Comparison of ENCODE assay signal across 1 cellular context in the genomic region with DNA sequence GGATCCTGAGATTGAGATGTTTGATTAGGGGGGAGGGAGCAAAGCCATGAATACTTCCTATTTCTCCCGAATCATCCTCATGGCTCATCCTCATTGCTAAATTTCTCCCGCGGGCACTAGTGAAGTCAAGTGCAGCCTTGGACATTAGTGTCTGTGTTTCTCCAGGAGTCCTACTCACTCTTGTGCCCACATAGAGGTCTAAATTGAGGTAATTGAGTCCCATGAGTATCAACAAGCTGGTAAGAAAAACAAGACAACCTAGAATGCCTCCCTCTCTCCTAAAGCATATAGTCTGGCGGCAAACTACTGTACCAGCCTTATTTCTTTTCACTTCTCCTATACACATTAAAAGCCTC.
TF ChIP-seq lines count a peak whose summit lies in the region.

No MANE protein-coding gene starts in this region.

TF ChIP-seq in GM23338, 12 proteins besides CTCF, POLR2A, EP300 and RAD21:
- TF ChIP-seq, protein P1, sequence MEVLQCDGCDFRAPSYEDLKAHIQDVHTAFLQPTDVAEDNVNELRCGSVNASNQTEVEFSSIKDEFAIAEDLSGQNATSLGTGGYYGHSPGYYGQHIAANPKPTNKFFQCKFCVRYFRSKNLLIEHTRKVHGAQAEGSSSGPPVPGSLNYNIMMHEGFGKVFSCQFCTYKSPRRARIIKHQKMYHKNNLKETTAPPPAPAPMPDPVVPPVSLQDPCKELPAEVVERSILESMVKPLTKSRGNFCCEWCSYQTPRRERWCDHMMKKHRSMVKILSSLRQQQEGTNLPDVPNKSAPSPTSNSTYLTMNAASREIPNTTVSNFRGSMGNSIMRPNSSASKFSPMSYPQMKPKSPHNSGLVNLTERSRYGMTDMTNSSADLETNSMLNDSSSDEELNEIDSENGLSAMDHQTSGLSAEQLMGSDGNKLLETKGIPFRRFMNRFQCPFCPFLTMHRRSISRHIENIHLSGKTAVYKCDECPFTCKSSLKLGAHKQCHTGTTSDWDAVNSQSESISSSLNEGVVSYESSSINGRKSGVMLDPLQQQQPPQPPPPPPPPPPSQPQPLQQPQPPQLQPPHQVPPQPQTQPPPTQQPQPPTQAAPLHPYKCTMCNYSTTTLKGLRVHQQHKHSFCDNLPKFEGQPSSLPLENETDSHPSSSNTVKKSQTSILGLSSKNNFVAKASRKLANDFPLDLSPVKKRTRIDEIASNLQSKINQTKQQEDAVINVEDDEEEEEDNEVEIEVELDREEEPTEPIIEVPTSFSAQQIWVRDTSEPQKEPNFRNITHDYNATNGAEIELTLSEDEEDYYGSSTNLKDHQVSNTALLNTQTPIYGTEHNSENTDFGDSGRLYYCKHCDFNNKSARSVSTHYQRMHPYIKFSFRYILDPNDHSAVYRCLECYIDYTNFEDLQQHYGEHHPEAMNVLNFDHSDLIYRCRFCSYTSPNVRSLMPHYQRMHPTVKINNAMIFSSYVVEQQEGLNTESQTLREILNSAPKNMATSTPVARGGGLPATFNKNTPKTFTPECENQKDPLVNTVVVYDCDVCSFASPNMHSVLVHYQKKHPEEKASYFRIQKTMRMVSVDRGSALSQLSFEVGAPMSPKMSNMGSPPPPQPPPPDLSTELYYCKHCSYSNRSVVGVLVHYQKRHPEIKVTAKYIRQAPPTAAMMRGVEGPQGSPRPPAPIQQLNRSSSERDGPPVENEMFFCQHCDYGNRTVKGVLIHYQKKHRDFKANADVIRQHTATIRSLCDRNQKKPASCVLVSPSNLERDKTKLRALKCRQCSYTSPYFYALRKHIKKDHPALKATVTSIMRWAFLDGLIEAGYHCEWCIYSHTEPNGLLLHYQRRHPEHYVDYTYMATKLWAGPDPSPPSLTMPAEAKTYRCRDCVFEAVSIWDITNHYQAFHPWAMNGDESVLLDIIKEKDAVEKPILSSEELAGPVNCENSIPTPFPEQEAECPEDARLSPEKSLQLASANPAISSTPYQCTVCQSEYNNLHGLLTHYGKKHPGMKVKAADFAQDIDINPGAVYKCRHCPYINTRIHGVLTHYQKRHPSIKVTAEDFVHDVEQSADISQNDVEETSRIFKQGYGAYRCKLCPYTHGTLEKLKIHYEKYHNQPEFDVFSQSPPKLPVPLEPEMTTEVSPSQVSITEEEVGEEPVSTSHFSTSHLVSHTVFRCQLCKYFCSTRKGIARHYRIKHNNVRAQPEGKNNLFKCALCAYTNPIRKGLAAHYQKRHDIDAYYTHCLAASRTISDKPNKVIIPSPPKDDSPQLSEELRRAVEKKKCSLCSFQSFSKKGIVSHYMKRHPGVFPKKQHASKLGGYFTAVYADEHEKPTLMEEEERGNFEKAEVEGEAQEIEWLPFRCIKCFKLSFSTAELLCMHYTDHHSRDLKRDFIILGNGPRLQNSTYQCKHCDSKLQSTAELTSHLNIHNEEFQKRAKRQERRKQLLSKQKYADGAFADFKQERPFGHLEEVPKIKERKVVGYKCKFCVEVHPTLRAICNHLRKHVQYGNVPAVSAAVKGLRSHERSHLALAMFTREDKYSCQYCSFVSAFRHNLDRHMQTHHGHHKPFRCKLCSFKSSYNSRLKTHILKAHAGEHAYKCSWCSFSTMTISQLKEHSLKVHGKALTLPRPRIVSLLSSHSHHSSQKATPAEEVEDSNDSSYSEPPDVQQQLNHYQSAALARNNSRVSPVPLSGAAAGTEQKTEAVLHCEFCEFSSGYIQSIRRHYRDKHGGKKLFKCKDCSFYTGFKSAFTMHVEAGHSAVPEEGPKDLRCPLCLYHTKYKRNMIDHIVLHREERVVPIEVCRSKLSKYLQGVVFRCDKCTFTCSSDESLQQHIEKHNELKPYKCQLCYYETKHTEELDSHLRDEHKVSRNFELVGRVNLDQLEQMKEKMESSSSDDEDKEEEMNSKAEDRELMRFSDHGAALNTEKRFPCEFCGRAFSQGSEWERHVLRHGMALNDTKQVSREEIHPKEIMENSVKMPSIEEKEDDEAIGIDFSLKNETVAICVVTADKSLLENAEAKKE (CRISPR knock-in tag; IDR thresholded peaks at IDR 0.05), result no peak
- TF ChIP-seq ZNF114 (CRISPR knock-in tag; IDR thresholded peaks at IDR 0.05) (no peak), ZNF331 (CRISPR knock-in tag; IDR thresholded peaks at IDR 0.05; ENCODE audit: low read depth) (no peak), POLR2AphosphoS5 (IDR thresholded peaks at IDR 0.05; ENCODE audit: low read depth) (no peak), EZH2phosphoT487 (IDR thresholded peaks at IDR 0.05; ENCODE audit: unreplicated experiment) (no peak), CREB1 (CRISPR knock-in tag; IDR thresholded peaks at IDR 0.05; ENCODE audit: low read depth) (no peak), JUNB (IDR thresholded peaks at IDR 0.05; ENCODE audit: unreplicated experiment) (no peak), NANOG (IDR thresholded peaks at IDR 0.05; ENCODE audit: borderline replicate concordance) (no peak), EZH2 (IDR thresholded peaks at IDR 0.05; ENCODE audit: low read depth, unreplicated experiment) (no peak)
- TF ChIP-seq, protein P2, sequence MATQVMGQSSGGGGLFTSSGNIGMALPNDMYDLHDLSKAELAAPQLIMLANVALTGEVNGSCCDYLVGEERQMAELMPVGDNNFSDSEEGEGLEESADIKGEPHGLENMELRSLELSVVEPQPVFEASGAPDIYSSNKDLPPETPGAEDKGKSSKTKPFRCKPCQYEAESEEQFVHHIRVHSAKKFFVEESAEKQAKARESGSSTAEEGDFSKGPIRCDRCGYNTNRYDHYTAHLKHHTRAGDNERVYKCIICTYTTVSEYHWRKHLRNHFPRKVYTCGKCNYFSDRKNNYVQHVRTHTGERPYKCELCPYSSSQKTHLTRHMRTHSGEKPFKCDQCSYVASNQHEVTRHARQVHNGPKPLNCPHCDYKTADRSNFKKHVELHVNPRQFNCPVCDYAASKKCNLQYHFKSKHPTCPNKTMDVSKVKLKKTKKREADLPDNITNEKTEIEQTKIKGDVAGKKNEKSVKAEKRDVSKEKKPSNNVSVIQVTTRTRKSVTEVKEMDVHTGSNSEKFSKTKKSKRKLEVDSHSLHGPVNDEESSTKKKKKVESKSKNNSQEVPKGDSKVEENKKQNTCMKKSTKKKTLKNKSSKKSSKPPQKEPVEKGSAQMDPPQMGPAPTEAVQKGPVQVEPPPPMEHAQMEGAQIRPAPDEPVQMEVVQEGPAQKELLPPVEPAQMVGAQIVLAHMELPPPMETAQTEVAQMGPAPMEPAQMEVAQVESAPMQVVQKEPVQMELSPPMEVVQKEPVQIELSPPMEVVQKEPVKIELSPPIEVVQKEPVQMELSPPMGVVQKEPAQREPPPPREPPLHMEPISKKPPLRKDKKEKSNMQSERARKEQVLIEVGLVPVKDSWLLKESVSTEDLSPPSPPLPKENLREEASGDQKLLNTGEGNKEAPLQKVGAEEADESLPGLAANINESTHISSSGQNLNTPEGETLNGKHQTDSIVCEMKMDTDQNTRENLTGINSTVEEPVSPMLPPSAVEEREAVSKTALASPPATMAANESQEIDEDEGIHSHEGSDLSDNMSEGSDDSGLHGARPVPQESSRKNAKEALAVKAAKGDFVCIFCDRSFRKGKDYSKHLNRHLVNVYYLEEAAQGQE (IDR thresholded peaks at IDR 0.05; ENCODE audit: unreplicated experiment), result no peak
- TF ChIP-seq, protein P3, sequence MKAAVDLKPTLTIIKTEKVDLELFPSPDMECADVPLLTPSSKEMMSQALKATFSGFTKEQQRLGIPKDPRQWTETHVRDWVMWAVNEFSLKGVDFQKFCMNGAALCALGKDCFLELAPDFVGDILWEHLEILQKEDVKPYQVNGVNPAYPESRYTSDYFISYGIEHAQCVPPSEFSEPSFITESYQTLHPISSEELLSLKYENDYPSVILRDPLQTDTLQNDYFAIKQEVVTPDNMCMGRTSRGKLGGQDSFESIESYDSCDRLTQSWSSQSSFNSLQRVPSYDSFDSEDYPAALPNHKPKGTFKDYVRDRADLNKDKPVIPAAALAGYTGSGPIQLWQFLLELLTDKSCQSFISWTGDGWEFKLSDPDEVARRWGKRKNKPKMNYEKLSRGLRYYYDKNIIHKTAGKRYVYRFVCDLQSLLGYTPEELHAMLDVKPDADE (IDR thresholded peaks at IDR 0.05), result no peak
